ENCODE assay signal across 11 cellular contexts in the genomic region with DNA sequence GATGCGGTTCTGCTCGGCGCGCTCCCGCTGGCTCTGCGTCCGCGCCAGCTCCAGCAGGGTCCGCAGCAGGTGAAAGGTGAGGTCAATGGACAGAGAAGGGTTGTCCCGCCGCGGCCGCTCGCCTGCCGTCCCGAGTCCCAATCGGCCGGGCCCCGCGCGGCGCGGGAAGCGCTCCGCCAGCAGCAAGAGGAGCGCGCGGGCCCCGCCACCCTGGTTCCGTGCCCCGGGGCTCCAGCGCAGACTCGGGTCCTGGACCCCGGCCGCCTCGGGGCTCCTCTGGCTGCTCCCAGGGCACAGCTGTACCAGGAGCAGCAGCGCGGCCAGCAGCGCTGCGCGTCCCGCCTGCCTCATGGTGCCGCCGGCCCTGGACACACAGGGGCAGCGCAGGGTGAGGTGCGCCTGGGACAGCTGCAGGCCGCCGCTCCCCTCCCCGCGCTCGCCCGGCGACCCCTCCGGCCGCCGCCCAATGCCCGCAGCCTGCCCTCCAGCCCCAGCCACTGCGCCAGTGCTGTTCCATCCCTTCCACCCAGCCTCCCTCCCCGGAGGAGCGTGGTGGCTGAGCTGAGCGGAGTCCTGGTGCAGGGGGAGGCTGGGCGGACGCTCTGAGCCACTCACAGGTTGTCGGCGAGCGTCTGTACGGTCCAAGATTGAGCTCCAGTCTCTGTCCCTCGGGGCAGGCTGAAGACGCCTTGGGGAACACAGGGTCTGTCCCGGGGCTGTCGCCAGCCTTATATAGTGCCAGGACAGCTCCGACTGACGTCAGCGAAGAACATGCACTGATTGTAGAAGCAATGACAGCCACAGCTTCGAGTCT. TPM values are rescaled to one million over a fixed set of nuclear protein-coding genes. Genes with fewer than 3 reads are reported as not detected.
DNase-seq lines count a peak whose midpoint lies in the region; ATAC-seq and TF ChIP-seq lines count a peak whose summit lies in the region.
"Had no signal": no experiment of that assay in that cellular context is flagged by ENCODE, and none has a peak within 500 bp of the region (broad histone marks: within the 10 kb centered on the region; RNA-seq: fewer than 3 reads in every experiment).

No MANE protein-coding gene starts in this region.

- peaks cover 0 to 15% of the 10 kb centered on the region in 2 donors for H3K27me3 ChIP-seq in right atrium auricular region
- H3K27me3 ChIP-seq in upper lobe of right lung = peaks cover 37% of the 10 kb centered on the region

- no peak overlapping the region for H3K27ac ChIP-seq in right atrium auricular region
- H3K27ac ChIP-seq in upper lobe of right lung = no peak overlapping the region
- H3K27ac ChIP-seq: HL-60, PC-9 had no signal

- H3K4me3 ChIP-seq in right atrium auricular region (no peak overlapping the region), iPS-11a (ENCODE audit: low read depth, low read length) (peak overlapping the region; percentile 13), upper lobe of right lung (no peak overlapping the region)
- H3K4me3 ChIP-seq: PC-9 had no signal

- intact Hi-C loops in Right ventricle myocardium superior (cut with DNase I) = no loop called here
- intact Hi-C loops in upper lobe of right lung (cut with DNase I) = no loop called here

- H3K9me3 ChIP-seq in right atrium auricular region (no peaks in the 10 kb centered on the region), upper lobe of right lung (no peaks in the 10 kb centered on the region)

- TF ChIP-seq CTCF in right atrium auricular region (IDR thresholded peaks at IDR 0.05) (no peak), upper lobe of right lung (IDR thresholded peaks at IDR 0.05) (no peak)

- DNase-seq in Right ventricle myocardium superior (no peak), right atrium auricular region (ENCODE audit: low spot score) (no peak), upper lobe of right lung (no peak), NAMALWA (ENCODE audit: low spot score) (no peak)
- DNase-seq: activated naive CD4-positive, alpha-beta T cell treated with anti-CD3 and anti-CD28 coated beads for 36 hours; NCI-H1436 treated with DMSO at 0.1 percent for 48 hours; PC-9 had no signal

- ATAC-seq in Right ventricle myocardium superior (ENCODE audit: poor library complexity) = peak; percentile 1
- peak; percentile 5 for ATAC-seq in upper lobe of right lung
- ATAC-seq in GM21381 (IDR thresholded peaks at IDR 0.05; ENCODE audit: unreplicated experiment) = no peak

- H3K4me1 ChIP-seq in right atrium auricular region = peaks cover 0 to 31% of the 10 kb centered on the region in 2 donors
- peaks cover 20% of the 10 kb centered on the region for H3K4me1 ChIP-seq in upper lobe of right lung

- H3K36me3 ChIP-seq in right atrium auricular region (peaks cover 17% of the 10 kb centered on the region), upper lobe of right lung (peaks cover 14% of the 10 kb centered on the region)

RNA-seq across cellular contexts. Expression of a gene that starts 0.5 kb away (rescaled TPM):
- total RNA-seq in Right ventricle myocardium superior = 0.59 TPM
- total RNA-seq in right atrium auricular region = 1 to 10 TPM in 1 of 2 donors, under 1 TPM in 1; 0.74 to 2.6 TPM
- total RNA-seq in upper lobe of right lung = 2.8 TPM

RNA-seq across cellular contexts. Expression of a gene that starts 15.1 kb away (rescaled TPM):
- total RNA-seq in Right ventricle myocardium superior (37.2 TPM), right atrium auricular region (10 to 100 TPM; 73.9 to 74.3 TPM), upper lobe of right lung (80.4 TPM)

RNA-seq across cellular contexts. Expression of a gene that starts 25.5 kb away (rescaled TPM):
- total RNA-seq in Right ventricle myocardium superior (301 TPM), right atrium auricular region (100 to 1,000 TPM in 1 of 2 donors, 10 to 100 TPM in 1; 97.2 to 136 TPM), upper lobe of right lung (not detected)
- total RNA-seq: activated B cell treated with CpG ODN at 0.5 μM for 24 hours; activated naive CD4-positive, alpha-beta T cell treated with anti-CD3 and anti-CD28 coated beads for 36 hours had no signal

RNA-seq across cellular contexts. Expression of a gene that starts 32.5 kb away (rescaled TPM):
- total RNA-seq in Right ventricle myocardium superior (2.3 TPM), right atrium auricular region (under 1 TPM; 0.59 to 0.94 TPM), upper lobe of right lung (not detected)
- total RNA-seq: activated B cell treated with CpG ODN at 0.5 μM for 24 hours; activated naive CD4-positive, alpha-beta T cell treated with anti-CD3 and anti-CD28 coated beads for 36 hours; PC-9 had no signal

RNA-seq across cellular contexts. Expression of a gene that starts 44.9 kb away (rescaled TPM):
- total RNA-seq in Right ventricle myocardium superior = 10.4 TPM
- total RNA-seq in right atrium auricular region = 1 to 10 TPM; 5.7 to 9.4 TPM
- 0.58 TPM for total RNA-seq in upper lobe of right lung

Comparison
In these comparisons a context has a peak if more than half of its experiments do, and no peak if none do; other contexts are left out.
1. RNA of a gene that starts 25.5 kb away (total RNA-seq): 301 TPM in Right ventricle myocardium superior (single experiment) and 97.2 to 136 TPM in right atrium auricular region; not detected in upper lobe of right lung (single experiment); every median in the first group is over 10 times any median in the second.